8 cellular contexts compared by ENCODE assay signal in the genomic region with DNA sequence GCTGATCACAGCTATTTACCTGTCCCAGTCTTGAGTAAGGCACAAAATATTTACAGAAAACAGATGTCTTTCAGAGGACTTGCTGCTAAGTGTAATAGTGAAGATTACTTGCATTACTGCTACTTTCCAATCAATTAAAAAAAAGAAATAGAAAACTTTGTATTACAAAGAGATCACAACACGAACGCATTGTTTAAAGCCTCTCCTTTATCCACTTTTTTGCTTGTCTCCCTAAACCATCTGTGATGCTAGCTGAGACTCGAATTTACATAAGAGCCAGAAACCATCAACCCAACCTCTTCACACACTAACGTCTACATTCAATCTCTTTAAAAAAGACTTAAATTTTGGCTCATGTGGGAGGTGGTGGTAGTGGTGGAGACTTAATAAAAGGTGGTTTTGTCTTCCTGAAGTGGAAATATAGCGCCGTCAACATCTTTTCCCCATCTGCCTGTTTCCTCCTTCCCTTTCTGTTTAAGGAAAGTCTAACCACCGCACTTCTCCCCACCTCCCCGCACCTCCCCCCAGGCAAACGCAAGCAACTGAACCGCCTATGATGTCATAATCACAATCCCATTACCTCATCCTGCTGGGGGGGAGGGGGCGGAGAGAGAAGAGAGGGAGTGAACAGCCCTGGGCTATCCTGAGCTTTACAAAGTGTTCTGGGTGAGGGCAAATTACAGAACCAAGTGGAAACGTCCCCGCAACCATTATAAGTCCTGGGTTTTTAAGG. TPM values are rescaled to one million over a fixed set of nuclear protein-coding genes. Genes with fewer than 3 reads are reported as not detected.
DNase-seq lines count a peak whose midpoint lies in the region; ATAC-seq lines count a peak whose summit lies in the region.

No MANE protein-coding gene starts in this region.

- peak overlapping the region; percentile 100 for H3K27ac ChIP-seq in SJSA1

- H3K4me3 Mint-ChIP-seq in stimulated activated naive CD8-positive, alpha-beta T cell treated with anti-CD3 and anti-CD28 coated beads, Interleukin-15, Interleukin-2, amounts not matched to agents 100 ng/mL and 50 ng/mL, for 24 hours: peak overlapping the region; percentile 88

- peak overlapping the region; percentile 98 for H3K27ac Mint-ChIP-seq in stimulated activated naive CD8-positive, alpha-beta T cell treated with anti-CD3 and anti-CD28 coated beads, Interleukin-15, Interleukin-2, amounts not matched to agents 100 ng/mL and 50 ng/mL, for 24 hours

- H3K27me3 Mint-ChIP-seq in stimulated activated naive CD8-positive, alpha-beta T cell treated with anti-CD3 and anti-CD28 coated beads, Interleukin-15, Interleukin-2, amounts not matched to agents 100 ng/mL and 50 ng/mL, for 24 hours: no peaks in the 10 kb centered on the region

- H3K36me3 Mint-ChIP-seq in stimulated activated naive CD8-positive, alpha-beta T cell treated with anti-CD3 and anti-CD28 coated beads, Interleukin-15, Interleukin-2, amounts not matched to agents 100 ng/mL and 50 ng/mL, for 24 hours (ENCODE audit: low read depth): peaks cover 15% of the 10 kb centered on the region

- peak; percentile 96 for DNase-seq in DMS53 (lab: John Stamatoyannopoulos, UW)
- DNase-seq in HK-2 (ENCODE audit: unreplicated experiment): peak; percentile 65
- DNase-seq in SJSA1 (ENCODE audit: low read depth in 1 of 2, low spot score in 2 of 2): no peak
- peak; percentile 85 for DNase-seq in dedifferentiated amniotic fluid mesenchymal stem cell (ENCODE audit: extremely low spot score)
- peak; percentile 94 for DNase-seq in left kidney (ENCODE audit: low read depth, low spot score)
- DNase-seq in GM19240 (ENCODE audit: insufficient read length, low spot score): no peak

- H3K4me1 Mint-ChIP-seq in stimulated activated naive CD8-positive, alpha-beta T cell treated with anti-CD3 and anti-CD28 coated beads, Interleukin-15, Interleukin-2, amounts not matched to agents 100 ng/mL and 50 ng/mL, for 24 hours (ENCODE audit: low read depth): peaks cover 37% of the 10 kb centered on the region

- peaks cover 17% of the 10 kb centered on the region for H3K4me1 ChIP-seq in SJSA1 (replicated peaks)

- H3K9me3 ChIP-seq in SJSA1 (replicated peaks): no peaks in the 10 kb centered on the region

- H3K4me3 ChIP-seq in SJSA1: peak overlapping the region; percentile 62

- H3K36me3 ChIP-seq in SJSA1: peaks cover 35% of the 10 kb centered on the region

- H3K9me3 Mint-ChIP-seq in stimulated activated naive CD8-positive, alpha-beta T cell treated with anti-CD3 and anti-CD28 coated beads, Interleukin-15, Interleukin-2, amounts not matched to agents 100 ng/mL and 50 ng/mL, for 24 hours: no peaks in the 10 kb centered on the region

- peak; percentile 11 for ATAC-seq in GM21360 (IDR thresholded peaks at IDR 0.05; ENCODE audit: unreplicated experiment)

- no peaks in the 10 kb centered on the region for H3K27me3 ChIP-seq in SJSA1 (replicated peaks)

RNA-seq across cellular contexts. Expression of a gene that starts 0.9 kb away (rescaled TPM):
- total RNA-seq in SJSA1 (2014; rRNA removed; shearing (Covaris generic)): 42.0 and 63.6 TPM in 2 replicates

RNA-seq across cellular contexts. Expression of a gene that starts 5.5 kb away (rescaled TPM):
- 36.5 and 40.0 TPM in 2 replicates for total RNA-seq in SJSA1 (2014; rRNA removed; shearing (Covaris generic))

RNA-seq across cellular contexts. Expression of a gene that starts 15.4 kb away (rescaled TPM):
- total RNA-seq in SJSA1 (2014; rRNA removed; shearing (Covaris generic)): 48.0 and 64.8 TPM in 2 replicates

Comparison
In these comparisons a context has a peak if more than half of its experiments do, and no peak if none do; other contexts are left out.
1. DNase-seq: peak in DMS53 (single experiment), HK-2 (single experiment), dedifferentiated amniotic fluid mesenchymal stem cell (single experiment) and left kidney (single experiment); none in SJSA1 (0 of 2) and GM19240 (single experiment).